9 cellular contexts compared by ENCODE assay signal in genomic region chr1:173202430-173203145, GRCh38. TPM values are rescaled to one million over a fixed set of nuclear protein-coding genes. Genes with fewer than 3 reads are reported as not detected.
DNase-seq lines count a peak whose midpoint lies in the region; ATAC-seq and TF ChIP-seq lines count a peak whose summit lies in the region.
"Had no signal": no experiment of that assay in that cellular context is flagged by ENCODE, and none has a peak within 500 bp of the region (broad histone marks: within the 10 kb centered on the region; RNA-seq: fewer than 3 reads in every experiment).

No MANE protein-coding gene starts in this region.

- H3K36me3 ChIP-seq in NT2/D1 (ENCODE audit: insufficient read depth, insufficient read length, low read length) = no peaks in the 10 kb centered on the region
- H3K36me3 ChIP-seq in lower lobe of right lung = no peaks in the 10 kb centered on the region

- H3K9me3 ChIP-seq in NT2/D1 (ENCODE audit: insufficient read depth, low read length) (no peaks in the 10 kb centered on the region), lower lobe of right lung (no peaks in the 10 kb centered on the region)

- peaks cover 9% of the 10 kb centered on the region for H3K27me3 Mint-ChIP-seq in chondrocyte (ENCODE audit: low read depth)

- no peaks in the 10 kb centered on the region for H3K9me3 Mint-ChIP-seq in chondrocyte (ENCODE audit: low read depth)
- H3K9me3 Mint-ChIP-seq: immature natural killer cell had no signal

- H3K4me1 ChIP-seq in NT2/D1 (ENCODE audit: insufficient read depth, insufficient read length) (no peaks in the 10 kb centered on the region), lower lobe of right lung (peaks cover 28% of the 10 kb centered on the region)

- no peaks in the 10 kb centered on the region for H3K36me3 Mint-ChIP-seq in chondrocyte (ENCODE audit: low read depth)
- H3K36me3 Mint-ChIP-seq: immature natural killer cell had no signal

- H3K27ac ChIP-seq in lower lobe of right lung = no peak overlapping the region

- H3K4me3 ChIP-seq in AG09309 (ENCODE audit: control insufficient read depth, low read depth, low read length) (no peak overlapping the region), NT2/D1 (ENCODE audit: insufficient read length, low read depth) (no peak overlapping the region), lower lobe of right lung (no peak overlapping the region)

- no peak overlapping the region for H3K4me3 Mint-ChIP-seq in chondrocyte (ENCODE audit: unreplicated experiment)
- H3K4me3 Mint-ChIP-seq: immature natural killer cell had no signal

- H3K4me1 Mint-ChIP-seq in chondrocyte (ENCODE audit: low read depth) = peaks cover 21% of the 10 kb centered on the region

- no peak overlapping the region for H3K27ac Mint-ChIP-seq in chondrocyte (ENCODE audit: unreplicated experiment)

- ATAC-seq in lower lobe of right lung (peak; percentile 75 to 86), GM18861 (IDR thresholded peaks at IDR 0.05; ENCODE audit: unreplicated experiment) (no peak), HG02610 (IDR thresholded peaks at IDR 0.05; ENCODE audit: unreplicated experiment) (no peak), HG02798 (IDR thresholded peaks at IDR 0.05; ENCODE audit: poor library complexity, unreplicated experiment) (no peak)

- no peak overlapping the region for H3K9ac ChIP-seq in NT2/D1 (ENCODE audit: insufficient read length, low read depth)

- DNase-seq in AG09309 (ENCODE audit: low read depth) = peak; percentile 81
- peak; percentile 61 for DNase-seq in NT2/D1 (ENCODE audit: low read depth, low spot score)
- no peak for DNase-seq in chondrocyte (ENCODE audit: low spot score)
- DNase-seq in lower lobe of right lung = no peak

- intact Hi-C loops in lower lobe of right lung (cut with DNase I) = no loop called here

- TF ChIP-seq CTCF in AG09309 (IDR thresholded peaks at IDR 0.05; ENCODE audit: control insufficient read depth, insufficient read depth, low read depth, low read length, missing control alignments) (peak; percentile 60), GM12873 (IDR thresholded peaks at IDR 0.05; ENCODE audit: insufficient read depth, low read depth, low read length, missing control alignments) (peak; percentile 55), chondrocyte (IDR thresholded peaks at IDR 0.05) (peak; percentile 91), lower lobe of right lung (IDR thresholded peaks at IDR 0.05) (peak; percentile 64)

- no peaks in the 10 kb centered on the region for H3K27me3 ChIP-seq in NT2/D1 (ENCODE audit: insufficient read depth, insufficient read length)
- H3K27me3 ChIP-seq in lower lobe of right lung (ENCODE audit: low read depth) = no peaks in the 10 kb centered on the region

RNA-seq across cellular contexts. Expression of gene TNFSF4, which starts 4.5 kb away (rescaled TPM):
- 0.54 to 1.1 TPM (median 0.77 TPM) in 3 replicates for total RNA-seq in chondrocyte
- 1.5 TPM for total RNA-seq in lower lobe of right lung

Comparison
In these comparisons a context has a peak if more than half of its experiments do, and no peak if none do; other contexts are left out.
1. DNase-seq: peak in AG09309 (single experiment) and NT2/D1 (single experiment); none in chondrocyte (single experiment) and lower lobe of right lung (single experiment).
2. ATAC-seq: peak in lower lobe of right lung (2 of 2); none in GM18861 (single experiment), HG02610 (single experiment) and HG02798 (single experiment).
3. Peak in every context shown above with its lines, with median percentiles within 50 percentile points of each other: CTCF ChIP-seq.